ENCODE assay signal across 1 cellular context in genomic region chr5:12615141-12615820, GRCh38.
TF ChIP-seq lines count a peak whose summit lies in the region.

No MANE protein-coding gene starts in this region.

TF ChIP-seq in K562, 482 proteins besides CTCF, POLR2A, EP300 and RAD21 (continued from another document):
- TF ChIP-seq ZBED1 (IDR thresholded peaks at IDR 0.05): no peak
- TF ChIP-seq BCOR (IDR thresholded peaks at IDR 0.05): peak; percentile 29; the same call in 1 of the 2 replicates
- no peak for TF ChIP-seq NR4A1 (CRISPR knock-in tag; IDR thresholded peaks at IDR 0.05)
- TF ChIP-seq NR4A1 (tag; IDR thresholded peaks at IDR 0.05): no peak
- TF ChIP-seq FOXK1 (CRISPR knock-in tag; IDR thresholded peaks at IDR 0.05; ENCODE audit: borderline replicate concordance): no peak
- TF ChIP-seq ZNF12 (CRISPR knock-in tag; IDR thresholded peaks at IDR 0.05): no peak
- TF ChIP-seq SAFB2 (IDR thresholded peaks at IDR 0.05; ENCODE audit: borderline replicate concordance, low read depth, low read length, severe bottlenecking): no peak
- no peak for TF ChIP-seq HNRNPK (IDR thresholded peaks at IDR 0.05; ENCODE audit: low read depth, low read length, poor library complexity, severe bottlenecking)
- peak; percentile 75 for TF ChIP-seq NBN (IDR thresholded peaks at IDR 0.05; ENCODE audit: low read depth)
- TF ChIP-seq, protein P1, sequence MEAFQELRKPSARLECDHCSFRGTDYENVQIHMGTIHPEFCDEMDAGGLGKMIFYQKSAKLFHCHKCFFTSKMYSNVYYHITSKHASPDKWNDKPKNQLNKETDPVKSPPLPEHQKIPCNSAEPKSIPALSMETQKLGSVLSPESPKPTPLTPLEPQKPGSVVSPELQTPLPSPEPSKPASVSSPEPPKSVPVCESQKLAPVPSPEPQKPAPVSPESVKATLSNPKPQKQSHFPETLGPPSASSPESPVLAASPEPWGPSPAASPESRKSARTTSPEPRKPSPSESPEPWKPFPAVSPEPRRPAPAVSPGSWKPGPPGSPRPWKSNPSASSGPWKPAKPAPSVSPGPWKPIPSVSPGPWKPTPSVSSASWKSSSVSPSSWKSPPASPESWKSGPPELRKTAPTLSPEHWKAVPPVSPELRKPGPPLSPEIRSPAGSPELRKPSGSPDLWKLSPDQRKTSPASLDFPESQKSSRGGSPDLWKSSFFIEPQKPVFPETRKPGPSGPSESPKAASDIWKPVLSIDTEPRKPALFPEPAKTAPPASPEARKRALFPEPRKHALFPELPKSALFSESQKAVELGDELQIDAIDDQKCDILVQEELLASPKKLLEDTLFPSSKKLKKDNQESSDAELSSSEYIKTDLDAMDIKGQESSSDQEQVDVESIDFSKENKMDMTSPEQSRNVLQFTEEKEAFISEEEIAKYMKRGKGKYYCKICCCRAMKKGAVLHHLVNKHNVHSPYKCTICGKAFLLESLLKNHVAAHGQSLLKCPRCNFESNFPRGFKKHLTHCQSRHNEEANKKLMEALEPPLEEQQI (IDR thresholded peaks at IDR 0.05): no peak
- TF ChIP-seq ZMIZ1 (IDR thresholded peaks at IDR 0.05; ENCODE audit: low read depth in 2 of 2, low read length in 2 of 2): 0 out of 4 replicates have a peak, but pooled peaks of 1 of the 2 experiments have one; percentile 45
- TF ChIP-seq DDX20 (tag; IDR thresholded peaks at IDR 0.05; ENCODE audit: low read depth): no peak
- no peak for TF ChIP-seq HNRNPL (IDR thresholded peaks at IDR 0.05; ENCODE audit: low read depth, low read length)
- TF ChIP-seq NFE2L1 (tag; IDR thresholded peaks at IDR 0.05; ENCODE audit: borderline replicate concordance, low read depth): no peak
- TF ChIP-seq TCF7 (IDR thresholded peaks at IDR 0.05; ENCODE audit: borderline replicate concordance): no peak
- no peak for TF ChIP-seq ELF2 (CRISPR knock-in tag; IDR thresholded peaks at IDR 0.05)
- TF ChIP-seq TEAD4 (IDR thresholded peaks at IDR 0.05; ENCODE audit: low read length): peak; percentile 91
- TF ChIP-seq TEAD4 (CRISPR knock-in tag; IDR thresholded peaks at IDR 0.05; ENCODE audit: borderline replicate concordance): no peak
TF ChIP-seq in K562: peak in this region for 87.
